12 cellular contexts compared by ENCODE assay signal in the genomic region with DNA sequence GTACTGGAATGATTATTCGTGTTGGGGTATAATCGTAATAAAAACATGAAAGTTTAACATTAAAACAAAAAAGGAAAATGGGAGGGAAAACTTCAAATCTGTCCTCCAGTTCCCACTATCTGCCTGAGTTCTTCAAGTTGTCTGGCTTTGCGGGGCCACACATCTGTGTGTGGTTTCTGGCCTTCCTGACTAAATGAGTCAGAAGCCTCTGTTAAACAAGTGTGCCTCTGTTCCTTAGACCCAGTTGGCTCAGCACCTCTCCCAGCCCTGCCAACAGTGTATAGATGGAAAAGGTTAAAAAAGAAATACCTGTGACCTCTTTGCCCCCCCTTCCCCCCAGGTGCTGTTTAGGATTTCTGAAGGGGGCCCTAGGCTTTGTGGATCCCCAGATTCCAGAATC. TPM values are rescaled to one million over a fixed set of nuclear protein-coding genes. Genes with fewer than 3 reads are reported as not detected.
DNase-seq lines count a peak whose midpoint lies in the region; ATAC-seq and TF ChIP-seq lines count a peak whose summit lies in the region.
"Had no signal": no experiment of that assay in that cellular context is flagged by ENCODE, and none has a peak within 500 bp of the region (broad histone marks: within the 10 kb centered on the region; RNA-seq: fewer than 3 reads in every experiment).

No MANE protein-coding gene starts in this region.

- no peaks in the 10 kb centered on the region for H3K27me3 Mint-ChIP-seq in activated CD8-positive, alpha-beta T cell treated with anti-CD3 and anti-CD28 coated beads, Interleukin-2, amount 10 ng/mL, durations not matched to agents 7 days and 5 days (ENCODE audit: low read depth)
- peaks cover 0 to 16% (median 0%) of the 10 kb centered on the region in 5 donors for H3K27me3 Mint-ChIP-seq in naive thymus-derived CD4-positive, alpha-beta T cell

- no peaks in the 10 kb centered on the region for H3K36me3 ChIP-seq in lung (ENCODE audit: control insufficient read depth in 2 of 2, insufficient read depth in 2 of 2, low read length in 2 of 2)
- H3K36me3 ChIP-seq in naive thymus-derived CD4-positive, alpha-beta T cell (ENCODE audit: control insufficient read depth in 2 of 3, insufficient read depth in 3 of 3, low read length in 3 of 3), result no peaks in the 10 kb centered on the region
- no peaks in the 10 kb centered on the region for H3K36me3 ChIP-seq in ascending aorta

- no peak for TF ChIP-seq CTCF in lung (IDR thresholded peaks at IDR 0.05; ENCODE audit: control extremely low read depth, extremely low read depth)
- no peak for TF ChIP-seq CTCF in ascending aorta (IDR thresholded peaks at IDR 0.05)

- DNase-seq in GDM1 (lab: John Stamatoyannopoulos, UW) (peak; percentile 34), HPDE6-E6E7 (ENCODE audit: extremely low spot score) (peak; percentile 88), lung (ENCODE audit: low spot score) (peak; percentile 7), right cardiac atrium (no peak), ascending aorta (ENCODE audit: low spot score in 2 of 2) (no peak)
- no peak for DNase-seq in activated CD8-positive, alpha-beta T cell treated with anti-CD3 and anti-CD28 coated beads, Interleukin-2, amount 10 ng/mL, durations not matched to agents 7 days and 5 days
- DNase-seq in naive thymus-derived CD4-positive, alpha-beta T cell, result no peak
- no peak for DNase-seq in effector CD8-positive, alpha-beta T cell (lab: John Stamatoyannopoulos, UW)
- DNase-seq: dorsolateral prefrontal cortex, KBM-7 had no signal

- CTCF ChIA-PET in activated CD8-positive, alpha-beta T cell treated with anti-CD3 and anti-CD28 coated beads, Interleukin-2, amount 10 ng/mL, durations not matched to agents 7 days and 5 days (lab: Charles Lee), result interaction anchor here (0.9 kb wide), 1 partner anchor 57 kb away, joined by 3 read pairs; no protein-coding TSS in a partner anchor
- CTCF ChIA-PET in naive thymus-derived CD4-positive, alpha-beta T cell (lab: Charles Lee), result no interaction called here

- H3K4me3 ChIP-seq in lung, result no peak overlapping the region
- H3K4me3 ChIP-seq in right cardiac atrium (ENCODE audit: low read length), result no peak overlapping the region
- no peak overlapping the region for H3K4me3 ChIP-seq in naive thymus-derived CD4-positive, alpha-beta T cell (ENCODE audit: low read length)
- no peak overlapping the region for H3K4me3 ChIP-seq in ascending aorta
- H3K4me3 ChIP-seq: dorsolateral prefrontal cortex had no signal

- no peaks in the 10 kb centered on the region for H3K36me3 Mint-ChIP-seq in activated CD8-positive, alpha-beta T cell treated with anti-CD3 and anti-CD28 coated beads, Interleukin-2, amount 10 ng/mL, durations not matched to agents 7 days and 5 days (ENCODE audit: low read depth)
- H3K36me3 Mint-ChIP-seq in naive thymus-derived CD4-positive, alpha-beta T cell, result no peaks in the 10 kb centered on the region

- H3K27me3 ChIP-seq in lung (ENCODE audit: control insufficient read depth, insufficient read depth) (no peaks in the 10 kb centered on the region), right cardiac atrium (ENCODE audit: control insufficient read depth, insufficient read depth) (no peaks in the 10 kb centered on the region), ascending aorta (no peaks in the 10 kb centered on the region)
- no peaks in the 10 kb centered on the region for H3K27me3 ChIP-seq in naive thymus-derived CD4-positive, alpha-beta T cell (ENCODE audit: control insufficient read depth in 2 of 2, insufficient read depth in 2 of 2, low read length in 2 of 2)
- H3K27me3 ChIP-seq: dorsolateral prefrontal cortex had no signal

- H3K27ac ChIP-seq in lung (ENCODE audit: low read depth in 1 of 2, low read length in 1 of 2), result no peak overlapping the region
- no peak overlapping the region for H3K27ac ChIP-seq in right cardiac atrium (ENCODE audit: low read length)
- no peak overlapping the region for H3K27ac ChIP-seq in naive thymus-derived CD4-positive, alpha-beta T cell (ENCODE audit: low read depth, low read length)
- no peak overlapping the region for H3K27ac ChIP-seq in ascending aorta
- H3K27ac ChIP-seq: dorsolateral prefrontal cortex had no signal

- H3K4me1 ChIP-seq in lung (ENCODE audit: control insufficient read depth in 2 of 2, insufficient read depth in 2 of 2, low read length in 2 of 2) (peaks cover 0 to 1% of the 10 kb centered on the region in 2 donors), right cardiac atrium (ENCODE audit: control insufficient read depth, insufficient read depth, low read length) (no peaks in the 10 kb centered on the region), ascending aorta (no peaks in the 10 kb centered on the region)
- no peaks in the 10 kb centered on the region for H3K4me1 ChIP-seq in naive thymus-derived CD4-positive, alpha-beta T cell (ENCODE audit: control insufficient read depth in 2 of 2, insufficient read depth in 2 of 2, low read length in 2 of 2)

- intact Hi-C loops in right cardiac atrium (cut with DNase I) (no loop called here), ascending aorta (cut with DNase I) (no loop called here)
- intact Hi-C loops in naive thymus-derived CD4-positive, alpha-beta T cell (cut with micrococcal nuclease), result no loop called here

- peaks cover 35% of the 10 kb centered on the region for H3K4me1 Mint-ChIP-seq in activated CD8-positive, alpha-beta T cell treated with anti-CD3 and anti-CD28 coated beads, Interleukin-2, amount 10 ng/mL, durations not matched to agents 7 days and 5 days (ENCODE audit: low read depth)
- peaks cover 0 to 45% (median 0%) of the 10 kb centered on the region in 7 donors for H3K4me1 Mint-ChIP-seq in naive thymus-derived CD4-positive, alpha-beta T cell
- H3K4me1 Mint-ChIP-seq: nephron had no signal

- POLR2A ChIA-PET in activated CD8-positive, alpha-beta T cell treated with anti-CD3 and anti-CD28 coated beads, Interleukin-2, amount 10 ng/mL, durations not matched to agents 7 days and 5 days (lab: Charles Lee), result no interaction called here
- POLR2A ChIA-PET in naive thymus-derived CD4-positive, alpha-beta T cell (lab: Charles Lee), result no interaction called here

- H3K4me3 Mint-ChIP-seq in activated CD8-positive, alpha-beta T cell treated with anti-CD3 and anti-CD28 coated beads, Interleukin-2, amount 10 ng/mL, durations not matched to agents 7 days and 5 days, result no peak overlapping the region
- no peak overlapping the region for H3K4me3 Mint-ChIP-seq in naive thymus-derived CD4-positive, alpha-beta T cell
- H3K4me3 Mint-ChIP-seq: nephron had no signal

- peak; percentile 55 for ATAC-seq in activated CD8-positive, alpha-beta T cell treated with anti-CD3 and anti-CD28 coated beads, Interleukin-2, amount 10 ng/mL, durations not matched to agents 7 days and 5 days
- ATAC-seq in lung (ENCODE audit: insufficient read depth, low FRiP score) (no peak), right cardiac atrium (no peak)
- no peak for ATAC-seq in naive thymus-derived CD4-positive, alpha-beta T cell

- no peaks in the 10 kb centered on the region for H3K9me3 Mint-ChIP-seq in activated CD8-positive, alpha-beta T cell treated with anti-CD3 and anti-CD28 coated beads, Interleukin-2, amount 10 ng/mL, durations not matched to agents 7 days and 5 days (ENCODE audit: insufficient read depth)
- H3K9me3 Mint-ChIP-seq in naive thymus-derived CD4-positive, alpha-beta T cell, result no peaks in the 10 kb centered on the region
- H3K9me3 Mint-ChIP-seq: nephron had no signal

- WGBS in lung, 2 donors, result 75 to 82% methylated on average over 3 of the region's 3 CpGs
- 80% methylated on average over 3 of the region's 3 CpGs for WGBS in right cardiac atrium

- H3K27ac Mint-ChIP-seq in activated CD8-positive, alpha-beta T cell treated with anti-CD3 and anti-CD28 coated beads, Interleukin-2, amount 10 ng/mL, durations not matched to agents 7 days and 5 days, result no peak overlapping the region
- no peak overlapping the region for H3K27ac Mint-ChIP-seq in naive thymus-derived CD4-positive, alpha-beta T cell
- H3K27ac Mint-ChIP-seq: nephron had no signal

- no peaks in the 10 kb centered on the region for H3K9me3 ChIP-seq in lung (ENCODE audit: control insufficient read depth in 2 of 2, insufficient read depth in 1 of 2, low read length in 1 of 2)
- H3K9me3 ChIP-seq in right cardiac atrium (ENCODE audit: control insufficient read depth, low read length), result no peaks in the 10 kb centered on the region
- H3K9me3 ChIP-seq in naive thymus-derived CD4-positive, alpha-beta T cell (ENCODE audit: control insufficient read depth in 2 of 3, low read length in 3 of 3), result no peaks in the 10 kb centered on the region
- no peaks in the 10 kb centered on the region for H3K9me3 ChIP-seq in ascending aorta

RNA-seq across cellular contexts. Expression of a gene that starts 30.2 kb away (rescaled TPM):
- total RNA-seq in activated CD8-positive, alpha-beta T cell treated with anti-CD3 and anti-CD28 coated beads, Interleukin-2, amount 10 ng/mL, durations not matched to agents 7 days and 5 days, result not detected
- total RNA-seq in lung (1 to 10 TPM in 1 of 2 donors, under 1 TPM in 1; 0.71 to 1.5 TPM), right cardiac atrium (under 1 TPM in 1 of 4 donors, not detected in 3; 0.29 TPM), ascending aorta (not detected)
- polyA plus RNA-seq in lung (under 1 TPM; 0.12 to 0.48 TPM), right cardiac atrium (not detected)
- under 1 TPM in 1 of 5 experiments, not detected in 4; 0.36 TPM for total RNA-seq in naive thymus-derived CD4-positive, alpha-beta T cell
- not detected for polyA plus RNA-seq in naive thymus-derived CD4-positive, alpha-beta T cell
- total RNA-seq: dorsolateral prefrontal cortex, subcutaneous adipose tissue had no signal

Comparison
In these comparisons a context has a peak if more than half of its experiments do, and no peak if none do; other contexts are left out.
1. DNase-seq: peak in GDM1 (single experiment), HPDE6-E6E7 (single experiment) and lung (single experiment); none in activated CD8-positive, alpha-beta T cell treated with anti-CD3 and anti-CD28 coated beads, Interleukin-2, amount 10 ng/mL, durations not matched to agents 7 days and 5 days (single experiment), right cardiac atrium (0 of 3), naive thymus-derived CD4-positive, alpha-beta T cell (0 of 9), effector CD8-positive, alpha-beta T cell (single experiment) and ascending aorta (0 of 2).